14 cellular contexts compared by ENCODE assay signal in the genomic region with DNA sequence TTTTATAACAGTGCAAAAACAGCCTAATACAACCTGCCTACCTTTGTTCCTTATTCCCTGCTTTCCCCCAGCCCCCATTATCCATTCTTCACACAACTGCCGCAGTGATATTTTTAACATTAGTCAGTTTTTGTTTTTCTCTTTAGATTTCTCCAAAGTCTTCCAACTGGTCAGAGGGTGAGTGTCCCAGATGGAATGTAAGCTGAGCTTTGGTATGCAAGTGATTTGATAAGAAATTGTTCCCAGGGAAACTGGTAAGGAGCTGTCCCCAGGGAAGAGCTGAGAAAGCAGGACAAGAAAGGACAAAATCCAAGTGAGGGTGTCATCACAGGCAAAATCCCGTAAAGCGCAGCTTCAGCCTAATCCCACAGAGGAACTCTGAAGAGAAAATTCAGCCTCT.
A peak's percentile ranks its signal among the peaks of the same experiment; 100 is the strongest.
DNase-seq lines count a peak whose midpoint lies in the region; ATAC-seq and TF ChIP-seq lines count a peak whose summit lies in the region.
"Had no signal": no experiment of that assay in that cellular context is flagged by ENCODE, and none has a peak within 500 bp of the region (broad histone marks: within the 10 kb centered on the region; RNA-seq: fewer than 3 reads in every experiment).

No MANE protein-coding gene starts in this region.

- H3K27me3 ChIP-seq in SK-N-SH (ENCODE audit: insufficient read depth), result no peaks in the 10 kb centered on the region
- H3K27me3 ChIP-seq: esophagus squamous epithelium, sigmoid colon had no signal

- peaks cover 19% of the 10 kb centered on the region for H3F3A ChIP-seq in SK-N-SH (replicated peaks; ENCODE audit: insufficient read depth)

- no peaks in the 10 kb centered on the region for H3K9me2 ChIP-seq in SK-N-SH

- H3K9ac ChIP-seq in SK-N-SH, result peak overlapping the region; percentile 55; the same call in 1 of the 2 replicates

- no peaks in the 10 kb centered on the region for H4K20me1 ChIP-seq in SK-N-SH (ENCODE audit: insufficient read depth)

- no peaks in the 10 kb centered on the region for H3K79me2 ChIP-seq in SK-N-SH (ENCODE audit: insufficient read depth)

- no peak for TF ChIP-seq RAD21 in SK-N-SH (IDR thresholded peaks at IDR 0.05; ENCODE audit: low read length)

- CTCF ChIA-PET in SK-N-SH (lab: Yijun Ruan, JAX), result no interaction called here

- no peak overlapping the region for H3K4me3 ChIP-seq in SK-N-SH (ENCODE audit: low read depth in 2 of 2, low read length in 1 of 2)
- H3K4me3 ChIP-seq in foreskin fibroblast (ENCODE audit: low read depth in 1 of 2, low read length in 2 of 2), result no peak overlapping the region
- H3K4me3 ChIP-seq in skeletal muscle cell (ENCODE audit: low read depth, low read length), result no peak overlapping the region
- H3K4me3 ChIP-seq: esophagus squamous epithelium, mucosa of descending colon, sigmoid colon had no signal

- TF ChIP-seq EP300 in SK-N-SH (IDR thresholded peaks at IDR 0.05; ENCODE audit: borderline replicate concordance in 1 of 2, low read depth in 1 of 2, low read length in 1 of 2), result no peak

- peak overlapping the region; percentile 80 for H2AFZ ChIP-seq in SK-N-SH (ENCODE audit: low read depth)

- no peaks in the 10 kb centered on the region for H3K36me3 ChIP-seq in SK-N-SH (replicated peaks in 1 of 2; ENCODE audit: control insufficient read depth in 1 of 2, insufficient read depth in 2 of 2, low read length in 1 of 2)
- H3K36me3 ChIP-seq: esophagus squamous epithelium, sigmoid colon had no signal

- H3K4me1 ChIP-seq in SK-N-SH (ENCODE audit: control insufficient read depth in 1 of 2, insufficient read depth in 2 of 2, low read depth in 1 of 2, low read length in 1 of 2), result peaks cover 0 to 18% of the 10 kb centered on the region in 2 experiments; a peak in 3 of 4 replicates
- H3K4me1 ChIP-seq: esophagus squamous epithelium, sigmoid colon had no signal

- 33% methylated on average over 3 of the region's 3 CpGs for WGBS in SK-N-SH (ENCODE audit: low lambda C conversion rate)

- peak; percentile 73 for DNase-seq in GM03348 (ENCODE audit: low spot score)
- no peak for DNase-seq in SK-N-SH
- DNase-seq in foreskin fibroblast, result peak; percentile 69 to 85
- DNase-seq in skeletal muscle cell (ENCODE audit: low read depth), result peak; percentile 56
- DNase-seq in NOMO-1 treated with DMSO at 0.1 percent for 48 hours (lab: John Stamatoyannopoulos, UW; ENCODE audit: unreplicated experiment), result no peak
- DNase-seq: activated CD4-positive, alpha-beta memory T cell treated with anti-CD3 and anti-CD28 coated beads for 36 hours; DMS53; esophagus squamous epithelium; mucosa of descending colon; NCI-H2227 treated with DMSO at 0.1 percent for 48 hours; sigmoid colon had no signal

- peak overlapping the region; percentile 56; the same call in 1 of the 2 replicates for H3K4me2 ChIP-seq in SK-N-SH

- no peak for ATAC-seq in HG03460 (IDR thresholded peaks at IDR 0.05; ENCODE audit: unreplicated experiment)
- ATAC-seq in GM18867 (IDR thresholded peaks at IDR 0.05; ENCODE audit: unreplicated experiment), result no peak
- no peak for ATAC-seq in HG03520 (IDR thresholded peaks at IDR 0.05; ENCODE audit: unreplicated experiment)
- ATAC-seq: mucosa of descending colon had no signal

- peak overlapping the region; percentile 50 to 89; a peak in 3 of 4 replicates for H3K27ac ChIP-seq in SK-N-SH (ENCODE audit: low read depth in 2 of 2, low read length in 1 of 2)
- H3K27ac ChIP-seq: sigmoid colon had no signal

- 0 out of 2 replicates have a peak, but pooled peaks cover 4% of the 10 kb centered on the region for H3K9me3 ChIP-seq in SK-N-SH
- H3K9me3 ChIP-seq: esophagus squamous epithelium, mucosa of descending colon, sigmoid colon had no signal

- POLR2A ChIA-PET in SK-N-SH (lab: Yijun Ruan, JAX), result no interaction called here

- TF ChIP-seq CTCF in SK-N-SH (IDR thresholded peaks at IDR 0.05) (no peak), foreskin fibroblast (IDR thresholded peaks at IDR 0.05; ENCODE audit: low read depth, low read length) (no peak)

TF ChIP-seq in SK-N-SH, 30 proteins besides CTCF, POLR2A, EP300 and RAD21 (continues in another document):
- no peak for TF ChIP-seq YY1 (IDR thresholded peaks at IDR 0.05; ENCODE audit: low read depth)
- TF ChIP-seq JUND (IDR thresholded peaks at IDR 0.05), result peak; percentile 71
- no peak for TF ChIP-seq ELF1 (IDR thresholded peaks at IDR 0.05)
- no peak for TF ChIP-seq SMC3 (IDR thresholded peaks at IDR 0.05; ENCODE audit: low read depth, low read length)
- TF ChIP-seq TAF1 (IDR thresholded peaks at IDR 0.05; ENCODE audit: borderline replicate concordance, low read depth, low read length), result no peak
- no peak for TF ChIP-seq GABPA (IDR thresholded peaks at IDR 0.05; ENCODE audit: low read depth)
- peak; percentile 62; the same call in 1 of the 2 replicates for TF ChIP-seq TCF12 (IDR thresholded peaks at IDR 0.05)
- TF ChIP-seq USF1 (IDR thresholded peaks at IDR 0.05; ENCODE audit: borderline replicate concordance, low read depth), result no peak
- TF ChIP-seq, protein P1, sequence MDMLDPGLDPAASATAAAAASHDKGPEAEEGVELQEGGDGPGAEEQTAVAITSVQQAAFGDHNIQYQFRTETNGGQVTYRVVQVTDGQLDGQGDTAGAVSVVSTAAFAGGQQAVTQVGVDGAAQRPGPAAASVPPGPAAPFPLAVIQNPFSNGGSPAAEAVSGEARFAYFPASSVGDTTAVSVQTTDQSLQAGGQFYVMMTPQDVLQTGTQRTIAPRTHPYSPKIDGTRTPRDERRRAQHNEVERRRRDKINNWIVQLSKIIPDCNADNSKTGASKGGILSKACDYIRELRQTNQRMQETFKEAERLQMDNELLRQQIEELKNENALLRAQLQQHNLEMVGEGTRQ (IDR thresholded peaks at IDR 0.05; ENCODE audit: borderline replicate concordance, low read depth, low read length), result no peak
- TF ChIP-seq CHD2 (IDR thresholded peaks at IDR 0.05; ENCODE audit: low read length, partially characterized antibody), result no peak
- TF ChIP-seq RCOR1 (IDR thresholded peaks at IDR 0.05; ENCODE audit: low read length), result no peak
- TF ChIP-seq MXI1 (IDR thresholded peaks at IDR 0.05; ENCODE audit: low read depth, low read length), result no peak
- TF ChIP-seq EZH2phosphoT487 (IDR thresholded peaks at IDR 0.05; ENCODE audit: borderline replicate concordance, low read depth), result no peak
- TF ChIP-seq FOXM1 (IDR thresholded peaks at IDR 0.05; ENCODE audit: low read depth), result no peak
- peak; percentile 67; the same call in 1 of the 2 replicates for TF ChIP-seq TEAD4 (IDR thresholded peaks at IDR 0.05; ENCODE audit: borderline replicate concordance, insufficient read depth)
- TF ChIP-seq, protein P2, sequence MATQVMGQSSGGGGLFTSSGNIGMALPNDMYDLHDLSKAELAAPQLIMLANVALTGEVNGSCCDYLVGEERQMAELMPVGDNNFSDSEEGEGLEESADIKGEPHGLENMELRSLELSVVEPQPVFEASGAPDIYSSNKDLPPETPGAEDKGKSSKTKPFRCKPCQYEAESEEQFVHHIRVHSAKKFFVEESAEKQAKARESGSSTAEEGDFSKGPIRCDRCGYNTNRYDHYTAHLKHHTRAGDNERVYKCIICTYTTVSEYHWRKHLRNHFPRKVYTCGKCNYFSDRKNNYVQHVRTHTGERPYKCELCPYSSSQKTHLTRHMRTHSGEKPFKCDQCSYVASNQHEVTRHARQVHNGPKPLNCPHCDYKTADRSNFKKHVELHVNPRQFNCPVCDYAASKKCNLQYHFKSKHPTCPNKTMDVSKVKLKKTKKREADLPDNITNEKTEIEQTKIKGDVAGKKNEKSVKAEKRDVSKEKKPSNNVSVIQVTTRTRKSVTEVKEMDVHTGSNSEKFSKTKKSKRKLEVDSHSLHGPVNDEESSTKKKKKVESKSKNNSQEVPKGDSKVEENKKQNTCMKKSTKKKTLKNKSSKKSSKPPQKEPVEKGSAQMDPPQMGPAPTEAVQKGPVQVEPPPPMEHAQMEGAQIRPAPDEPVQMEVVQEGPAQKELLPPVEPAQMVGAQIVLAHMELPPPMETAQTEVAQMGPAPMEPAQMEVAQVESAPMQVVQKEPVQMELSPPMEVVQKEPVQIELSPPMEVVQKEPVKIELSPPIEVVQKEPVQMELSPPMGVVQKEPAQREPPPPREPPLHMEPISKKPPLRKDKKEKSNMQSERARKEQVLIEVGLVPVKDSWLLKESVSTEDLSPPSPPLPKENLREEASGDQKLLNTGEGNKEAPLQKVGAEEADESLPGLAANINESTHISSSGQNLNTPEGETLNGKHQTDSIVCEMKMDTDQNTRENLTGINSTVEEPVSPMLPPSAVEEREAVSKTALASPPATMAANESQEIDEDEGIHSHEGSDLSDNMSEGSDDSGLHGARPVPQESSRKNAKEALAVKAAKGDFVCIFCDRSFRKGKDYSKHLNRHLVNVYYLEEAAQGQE (IDR thresholded peaks at IDR 0.05; ENCODE audit: low read depth, low read length), result peak; percentile 82; the same call in 1 of the 2 replicates
- no peak for TF ChIP-seq NRF1 (IDR thresholded peaks at IDR 0.05; ENCODE audit: low read depth, low read length)
- TF ChIP-seq NFIC (IDR thresholded peaks at IDR 0.05; ENCODE audit: borderline replicate concordance), result peak; percentile 27; the same call in 1 of the 2 replicates
- no peak for TF ChIP-seq GATA2 (CRISPR knock-in tag; IDR thresholded peaks at IDR 0.05)
- no peak for TF ChIP-seq RFX5 (IDR thresholded peaks at IDR 0.05; ENCODE audit: low read length)
- no peak for TF ChIP-seq SIN3A (IDR thresholded peaks at IDR 0.05; ENCODE audit: borderline replicate concordance, low read depth, low read length)
- TF ChIP-seq FOSL2 (IDR thresholded peaks at IDR 0.05; ENCODE audit: borderline replicate concordance, low read depth), result peak; percentile 72

Comparison
In these comparisons a context has a peak if more than half of its experiments do, and no peak if none do; other contexts are left out.
1. DNase-seq: peak in GM03348 (single experiment), foreskin fibroblast (2 of 2) and skeletal muscle cell (single experiment); none in SK-N-SH (single experiment) and NOMO-1 treated with DMSO at 0.1 percent for 48 hours (single experiment).